In genomic region chr13:99507054-99507453, GRCh38 we compare ENCODE assay signal across 14 cellular contexts. TPM values are rescaled to one million over a fixed set of nuclear protein-coding genes. Genes with fewer than 3 reads are reported as not detected.
DNase-seq lines count a peak whose midpoint lies in the region; ATAC-seq and TF ChIP-seq lines count a peak whose summit lies in the region.
"Had no signal": no experiment of that assay in that cellular context is flagged by ENCODE, and none has a peak within 500 bp of the region (broad histone marks: within the 10 kb centered on the region; RNA-seq: fewer than 3 reads in every experiment).

No MANE protein-coding gene starts in this region.

- ATAC-seq in CD4-positive, CD25-positive, alpha-beta regulatory T cell (ENCODE audit: low read depth in 2 of 2) = no peak
- ATAC-seq in GM21447 (IDR thresholded peaks at IDR 0.05; ENCODE audit: unreplicated experiment) (peak; percentile 5), GM18519 (IDR thresholded peaks at IDR 0.05; ENCODE audit: low FRiP score, unreplicated experiment) (no peak)

- peaks cover 28% of the 10 kb centered on the region for H3K36me3 ChIP-seq in CD4-positive, CD25-positive, alpha-beta regulatory T cell (ENCODE audit: control insufficient read depth, insufficient read depth, low read length)
- H3K36me3 ChIP-seq in liver (ENCODE audit: control insufficient read depth in 4 of 4, insufficient read depth in 3 of 4, low read depth in 1 of 4, low read length in 3 of 4) = no peaks in the 10 kb centered on the region

- peaks cover 44% of the 10 kb centered on the region for H3K4me1 ChIP-seq in CD4-positive, CD25-positive, alpha-beta regulatory T cell (ENCODE audit: control insufficient read depth, insufficient read depth, low read length, poor library complexity, severe bottlenecking)
- H3K4me1 ChIP-seq in liver (ENCODE audit: control insufficient read depth in 4 of 4, insufficient read depth in 4 of 4, low read length in 3 of 4) = peaks cover 5 to 42% (median 38%) of the 10 kb centered on the region in 4 donors

- H3K9ac ChIP-seq in liver (ENCODE audit: low read depth in 1 of 2, low read length in 2 of 2) = no peak overlapping the region

- peaks cover 0 to 6% (median 0%) of the 10 kb centered on the region in 7 donors for H3K9me3 Mint-ChIP-seq in CD4-positive, CD25-positive, alpha-beta regulatory T cell

- no peaks in the 10 kb centered on the region for H3K27me3 Mint-ChIP-seq in CD4-positive, CD25-positive, alpha-beta regulatory T cell

- H3K4me3 Mint-ChIP-seq in CD4-positive, CD25-positive, alpha-beta regulatory T cell = peak overlapping the region in 2 of 4 donors; percentile 29 to 99

- H3K9me3 ChIP-seq in CD4-positive, CD25-positive, alpha-beta regulatory T cell (ENCODE audit: control insufficient read depth in 2 of 2, low read length in 2 of 2) = peaks cover 0 to 8% of the 10 kb centered on the region in 2 experiments
- no peaks in the 10 kb centered on the region for H3K9me3 ChIP-seq in liver (ENCODE audit: control insufficient read depth in 4 of 4, low read length in 3 of 4)

- no peak for TF ChIP-seq RAD21 in liver (IDR thresholded peaks at IDR 0.05)

- H3K36me3 Mint-ChIP-seq in CD4-positive, CD25-positive, alpha-beta regulatory T cell = peaks cover 33% of the 10 kb centered on the region

- peaks cover 55 to 89% (median 72%) of the 10 kb centered on the region in 4 donors for H3K4me1 Mint-ChIP-seq in CD4-positive, CD25-positive, alpha-beta regulatory T cell

- no peak for TF ChIP-seq POLR2A in NB4 (IDR thresholded peaks at IDR 0.05; ENCODE audit: extremely low read depth, insufficient read length)

- no peak overlapping the region for H3K4me3 ChIP-seq in CD4-positive, CD25-positive, alpha-beta regulatory T cell (ENCODE audit: low read depth, low read length)
- H3K4me3 ChIP-seq in NB4 (ENCODE audit: low read depth, low read length) (peak overlapping the region; percentile 35), liver (ENCODE audit: low read depth in 1 of 3, low read length in 3 of 3) (no peak overlapping the region)
- H3K4me3 ChIP-seq: tibial nerve had no signal

- peak overlapping the region; percentile 48 to 79 (median 59) for H3K27ac Mint-ChIP-seq in CD4-positive, CD25-positive, alpha-beta regulatory T cell

- TF ChIP-seq CTCF in NB4 (IDR thresholded peaks at IDR 0.05; ENCODE audit: low read depth, low read length) = no peak
- no peak for TF ChIP-seq CTCF in liver (IDR thresholded peaks at IDR 0.05; ENCODE audit: low read depth, low read length, missing input control)

- H3K27me3 ChIP-seq in CD4-positive, CD25-positive, alpha-beta regulatory T cell (ENCODE audit: control insufficient read depth, insufficient read depth, low read length) = no peaks in the 10 kb centered on the region
- no peaks in the 10 kb centered on the region for H3K27me3 ChIP-seq in liver (ENCODE audit: control insufficient read depth in 4 of 4, insufficient read depth in 4 of 4, low read length in 3 of 4)
- H3K27me3 ChIP-seq: tibial nerve had no signal

- 50% methylated on average over 3 of the region's 3 CpGs for WGBS in liver

- DNase-seq in CD4-positive, CD25-positive, alpha-beta regulatory T cell = no peak
- DNase-seq in NB4 (ENCODE audit: low read depth) (no peak), AML-193 (lab: John Stamatoyannopoulos, UW) (no peak), NCI-H345 treated with DMSO at 0.1 percent for 48 hours (lab: John Stamatoyannopoulos, UW; ENCODE audit: unreplicated experiment) (no peak), NCI-H1417 (lab: John Stamatoyannopoulos, UW) (no peak)
- DNase-seq: activated naive CD4-positive, alpha-beta T cell treated with Interleukin-2 at 50 U/mL for 16 hours; kidney glomerular epithelial cell; NCI-H1694 treated with DMSO at 0.1 percent for 48 hours; NCI-H748 treated with DMSO at 0.1 percent for 48 hours; SHP77 had no signal

- no peak overlapping the region for H3K27ac ChIP-seq in CD4-positive, CD25-positive, alpha-beta regulatory T cell (ENCODE audit: insufficient read depth, low read length, poor library complexity, severe bottlenecking)
- H3K27ac ChIP-seq in liver (ENCODE audit: low read depth in 1 of 2, low read length in 2 of 2) = peak overlapping the region; percentile 19 to 55
- H3K27ac ChIP-seq: tibial nerve had no signal

TF ChIP-seq in liver, 16 proteins besides CTCF, POLR2A, EP300 and RAD21:
- TF ChIP-seq HNF4A (conservative IDR thresholded peaks at IDR 0.05) (peak in 1 of 2 donors; percentile 37), SP1 (IDR thresholded peaks at IDR 0.05) (no peak)
TF ChIP-seq in liver: peak in this region for 1.

RNA-seq across cellular contexts. Expression of gene TM9SF2, which starts 5.8 kb away (rescaled TPM):
- total RNA-seq in CD4-positive, CD25-positive, alpha-beta regulatory T cell = 53.7 TPM
- polyA plus RNA-seq in CD4-positive, CD25-positive, alpha-beta regulatory T cell = 100 to 1,000 TPM in 3 of 4 donors, 10 to 100 TPM in 1; 98.7 to 124 (median 113) TPM
- 100 to 1,000 TPM; 105 to 112 TPM for total RNA-seq in liver
- polyA plus RNA-seq in liver = 10 to 100 TPM; 70.2 to 92.9 TPM
